11 cellular contexts compared by ENCODE assay signal in the genomic region with DNA sequence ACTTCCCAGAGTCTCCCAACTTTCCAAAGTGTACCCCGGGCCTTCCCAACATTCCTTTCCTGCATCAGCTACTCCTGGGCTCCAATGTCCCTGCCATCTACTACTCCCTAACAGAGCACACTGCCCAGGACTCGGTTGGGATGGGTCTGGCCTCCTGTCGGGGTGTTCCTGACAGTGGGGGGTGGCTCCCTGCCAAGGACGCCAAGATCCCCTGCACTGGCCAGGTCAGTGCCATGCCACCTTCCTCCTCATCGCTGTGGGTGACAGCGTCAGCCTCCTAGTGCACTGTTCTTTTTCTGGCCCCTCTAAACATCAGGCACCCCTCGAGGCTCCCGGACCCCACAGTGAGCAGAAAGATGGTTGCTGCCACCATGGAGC. TPM values are rescaled to one million over a fixed set of nuclear protein-coding genes. Genes with fewer than 3 reads are reported as not detected.
A peak's percentile ranks its signal among the peaks of the same experiment; 100 is the strongest.
DNase-seq lines count a peak whose midpoint lies in the region; ATAC-seq, FAIRE-seq and TF ChIP-seq lines count a peak whose summit lies in the region.
"Had no signal": no experiment of that assay in that cellular context is flagged by ENCODE, and none has a peak within 500 bp of the region (broad histone marks: within the 10 kb centered on the region; RNA-seq: fewer than 3 reads in every experiment).

No MANE protein-coding gene starts in this region.

- H3K79me2 ChIP-seq in K562 (ENCODE audit: control insufficient read depth, insufficient read depth, low read length) (peaks cover 76% of the 10 kb centered on the region), smooth muscle cell (ENCODE audit: low read depth) (peaks cover 84% of the 10 kb centered on the region)

- CTCF ChIA-PET in HEK293 (lab: Yijun Ruan, JAX): no interaction called here
- CTCF ChIA-PET in K562 (lab: Yijun Ruan, JAX; ENCODE audit: low intra/inter-chr PET ratio): no interaction called here

- no peak for TF ChIP-seq POLR2A in K562 (conservative IDR thresholded peaks at IDR 0.05)

- H3K4me3 ChIP-seq in HEK293 (ENCODE audit: low read depth, low read length) (no peak overlapping the region), K562 (no peak overlapping the region), left lung (no peak overlapping the region), smooth muscle cell (no peak overlapping the region), colonic mucosa (no peak overlapping the region)

- H3K9me3 ChIP-seq in HEK293 (ENCODE audit: control insufficient read depth, insufficient read depth, low read depth, low read length) (no peaks in the 10 kb centered on the region), K562 (replicated peaks; ENCODE audit: control insufficient read depth, insufficient read depth, low read depth, low read length) (no peaks in the 10 kb centered on the region), left lung (no peaks in the 10 kb centered on the region), smooth muscle cell (replicated peaks; ENCODE audit: low read depth) (no peaks in the 10 kb centered on the region), colonic mucosa (no peaks in the 10 kb centered on the region)
- H3K9me3 ChIP-seq: Caco-2 had no signal

- H3F3A ChIP-seq in smooth muscle cell (ENCODE audit: low read depth): no peaks in the 10 kb centered on the region

- intact Hi-C loops in K562 (cut with micrococcal nuclease): no loop called here
- intact Hi-C loops in left lung (cut with DNase I): no loop called here
- intact Hi-C loops in colonic mucosa (cut with DNase I): no loop called here

- no peak overlapping the region for H2AFZ ChIP-seq in K562 (ENCODE audit: low read depth, low read length)
- H2AFZ ChIP-seq in smooth muscle cell (ENCODE audit: low read depth): no peak overlapping the region

- DNase-seq in K562 (ENCODE audit: extremely low read depth in 1 of 4, low spot score in 3 of 4) (no peak), left lung (peak in 1 of 2 donors; percentile 70), smooth muscle cell (lab: John Stamatoyannopoulos, UW; ENCODE audit: unreplicated experiment) (no peak), mucosa of gallbladder (ENCODE audit: low spot score) (no peak), colonic mucosa (no peak), NCI-H128 (lab: John Stamatoyannopoulos, UW; ENCODE audit: unreplicated experiment) (no peak)
- no peak for DNase-seq in activated CD4-positive, alpha-beta T cell treated with anti-CD3 and anti-CD28 coated beads for 48 hours
- DNase-seq: activated effector memory CD4-positive, alpha-beta T cell treated with anti-CD3 and anti-CD28 coated beads, Interleukin-2, amount 50 U/mL, for 16 hours; Caco-2; NCI-H510A had no signal

- H3K27ac ChIP-seq in HEK293 (ENCODE audit: extremely low read depth, low read depth, low read length) (no peak overlapping the region), K562 (ENCODE audit: extremely low read depth, low read depth, low read length) (no peak overlapping the region), left lung (peak overlapping the region; percentile 7 to 45), smooth muscle cell (ENCODE audit: low read depth) (peak overlapping the region; percentile 31), colonic mucosa (no peak overlapping the region)

- FAIRE-seq in K562 (lab: Jason Lieb, UNC): no peak

- H3K9ac ChIP-seq in K562 (ENCODE audit: insufficient read depth in 1 of 2, low read depth in 2 of 2, low read length in 2 of 2) (peak overlapping the region in 1 of 2 experiments; percentile 81; a peak in 2 of 4 replicates), smooth muscle cell (ENCODE audit: low read depth) (no peak overlapping the region), colonic mucosa (ENCODE audit: low read depth in 2 of 2, low read length in 2 of 2) (no peak overlapping the region)

- no peaks in the 10 kb centered on the region for H3K9me1 ChIP-seq in K562 (ENCODE audit: control insufficient read depth, insufficient read depth, low read length)

- in situ Hi-C loops in K562 (cut with MboI): no loop called here

- H3K4me1 ChIP-seq in HEK293 (ENCODE audit: control insufficient read depth, insufficient read depth, low read length) (peaks cover 7% of the 10 kb centered on the region), K562 (replicated peaks in 1 of 2; ENCODE audit: control insufficient read depth in 2 of 2, insufficient read depth in 2 of 2, low read length in 2 of 2) (peaks cover 0 to 15% of the 10 kb centered on the region in 2 experiments; a peak in 3 of 5 replicates), left lung (peaks cover 17 to 52% of the 10 kb centered on the region in 2 donors), smooth muscle cell (ENCODE audit: low read depth) (no peaks in the 10 kb centered on the region), colonic mucosa (peaks cover 3% of the 10 kb centered on the region)

- no peaks in the 10 kb centered on the region for H3K27me3 ChIP-seq in K562 (ENCODE audit: control insufficient read depth in 2 of 2, insufficient read depth in 2 of 2, low read length in 2 of 2)
- no peaks in the 10 kb centered on the region for H3K27me3 ChIP-seq in left lung
- no peaks in the 10 kb centered on the region for H3K27me3 ChIP-seq in smooth muscle cell (ENCODE audit: low read depth)
- H3K27me3 ChIP-seq in colonic mucosa: no peaks in the 10 kb centered on the region

- H3K4me2 ChIP-seq in K562 (ENCODE audit: insufficient read depth, low read length) (no peak overlapping the region), smooth muscle cell (peak overlapping the region; percentile 47)

- no peak for TF ChIP-seq CTCF in HEK293 (tag by site-specific recombination; IDR thresholded peaks at IDR 0.05)
- no peak for TF ChIP-seq CTCF in K562 (IDR thresholded peaks at IDR 0.05 in 2 of 3, conservative IDR thresholded peaks at IDR 0.05 in 1 of 3; ENCODE audit: insufficient read depth in 2 of 3, low read depth in 1 of 3, low read length in 3 of 3)
- no peak for TF ChIP-seq CTCF in left lung (IDR thresholded peaks at IDR 0.05)
- TF ChIP-seq CTCF in smooth muscle cell (IDR thresholded peaks at IDR 0.05; ENCODE audit: borderline replicate concordance, insufficient read depth, poor library complexity, severe bottlenecking): no peak
- TF ChIP-seq CTCF in colonic mucosa (IDR thresholded peaks at IDR 0.05): no peak

- POLR2A ChIA-PET in HEK293 (lab: Yijun Ruan, JAX) (interaction anchor here (1.3 kb wide), 1 partner anchor 10 kb away, joined by 4 read pairs; no protein-coding TSS in a partner anchor), K562 (lab: Yijun Ruan, JAX) (interaction anchor here (1.7 kb wide), 1 partner anchor 9 kb away, joined by 5 read pairs; no protein-coding TSS in a partner anchor)

- BruUV-seq in K562 (replicated peaks; lab: Mats Ljungman, UMichigan): no TSS peak

- 57% methylated on average over 8 of the region's 8 CpGs for WGBS in K562 (ENCODE audit: insufficient coverage, low coverage, missing lambda C conversion rate)
- 86% methylated on average over 8 of the region's 8 CpGs for WGBS in smooth muscle cell (ENCODE audit: low lambda C conversion rate)

- peaks cover 0 to 3% of the 10 kb centered on the region in 2 experiments; a peak in 2 of 3 replicates for H3K36me3 ChIP-seq in HEK293 (ENCODE audit: control insufficient read depth in 2 of 2, insufficient read depth in 1 of 2, low read length in 2 of 2)
- H3K36me3 ChIP-seq in K562 (ENCODE audit: control insufficient read depth, insufficient read depth, low read length): no peaks in the 10 kb centered on the region
- no peaks in the 10 kb centered on the region for H3K36me3 ChIP-seq in left lung
- no peaks in the 10 kb centered on the region for H3K36me3 ChIP-seq in smooth muscle cell (ENCODE audit: low read depth)
- no peaks in the 10 kb centered on the region for H3K36me3 ChIP-seq in colonic mucosa

- no peak for TF ChIP-seq EP300 in K562 (IDR thresholded peaks at IDR 0.05; ENCODE audit: low read length)

- ATAC-seq in K562: no peak; the same call in 2 of the 3 replicates
- ATAC-seq in left lung: peak; percentile 5

- H4K20me1 ChIP-seq in K562 (replicated peaks; ENCODE audit: control insufficient read depth, insufficient read depth, low read length) (peaks cover 41% of the 10 kb centered on the region), smooth muscle cell (ENCODE audit: low read depth) (peaks cover 97% of the 10 kb centered on the region)

- no peak for TF ChIP-seq RAD21 in K562 (CRISPR knock-in tag; conservative IDR thresholded peaks at IDR 0.05 in 1 of 2, IDR thresholded peaks at IDR 0.05 in 1 of 2)

RNA-seq across cellular contexts. Expression of gene EPS15L1, which starts 13.8 kb away (rescaled TPM):
- 81.9 and 116 TPM in 2 replicates for total RNA-seq in K562 (2011; cell fraction: chromatin; rRNA removed; ENCODE audit: low replicate concordance)
- total RNA-seq in K562 (2011; cell fraction: nucleolus; rRNA removed): 54.3 and 56.0 TPM in 2 replicates
- 55.7 and 62.1 TPM in 2 replicates for total RNA-seq in K562 (2011; cell fraction: nucleoplasm; rRNA removed)
- total RNA-seq in K562 (2014; rRNA removed): 11.0 and 13.5 TPM in 2 replicates
- 12.2 and 12.3 TPM in 2 replicates for total RNA-seq in K562 (2014; rRNA removed; fragmentation: Illumina TruSeq; extraction: Trizol)
- total RNA-seq in K562 (2015; rRNA removed; fragmentation: Illumina TruSeq; extraction: Trizol): 14.7 and 15.9 TPM in 2 replicates
- total RNA-seq in K562 (2021): 37.1 and 38.1 TPM in 2 replicates
- polyA plus RNA-seq in K562 (2011; rRNA removed): 7.4 and 16.2 TPM in 2 replicates
- polyA plus RNA-seq in K562 (2011; cell fraction: cytosol; rRNA removed): 9.5 and 11.2 TPM in 2 replicates
- 18.8 and 20.5 TPM in 2 replicates for polyA plus RNA-seq in K562 (2011; cell fraction: nucleus; rRNA removed)
- polyA plus RNA-seq in K562 (2012): 31.3 and 33.6 TPM in 2 replicates
- 25.1 and 28.4 TPM in 2 replicates for polyA plus RNA-seq in K562 (2014; fragmentation: Illumina TruSeq; extraction: Trizol)
- polyA plus RNA-seq in K562 (2014; fragmentation: Nextera tagmentation; extraction: Ambion mirVana): 1 to 10 TPM; 4.7 TPM
- 15.6 and 18.7 TPM in 2 replicates for polyA plus RNA-seq in K562 (2014; rRNA removed)
- polyA minus RNA-seq in K562 (2011; rRNA and poly(A)+ RNA removed): 15.2 and 18.3 TPM in 2 replicates
- polyA minus RNA-seq in K562 (2011; cell fraction: cytosol; rRNA and poly(A)+ RNA removed): 13.2 and 27.3 TPM in 2 replicates
- 17.1 and 27.9 TPM in 2 replicates for polyA minus RNA-seq in K562 (2011; cell fraction: nucleus; rRNA and poly(A)+ RNA removed)
- total RNA-seq in left lung: 10 to 100 TPM; 31.9 to 48.1 TPM
- 12.8 and 16.0 TPM in 2 replicates for total RNA-seq in smooth muscle cell
- polyA plus RNA-seq in smooth muscle cell: 15.6 and 18.8 TPM in 2 replicates
- 46.1 TPM for total RNA-seq in mucosa of gallbladder
- 10 to 100 TPM; 33.4 to 46.0 TPM for total RNA-seq in colonic mucosa

RNA-seq across cellular contexts. Expression of gene CALR3, which starts 38.0 kb away (rescaled TPM):
- not detected in 2 replicates for total RNA-seq in K562 (2011; cell fraction: chromatin; rRNA removed; ENCODE audit: low replicate concordance)
- not detected in 2 replicates for total RNA-seq in K562 (2011; cell fraction: nucleolus; rRNA removed)
- not detected in 2 replicates for total RNA-seq in K562 (2011; cell fraction: nucleoplasm; rRNA removed)
- 0.41 TPM in 1 of 2 replicates, not detected in the other for total RNA-seq in K562 (2014; rRNA removed)
- total RNA-seq in K562 (2014; rRNA removed; fragmentation: Illumina TruSeq; extraction: Trizol): 0.18 and 0.19 TPM in 2 replicates
- not detected in 2 replicates for total RNA-seq in K562 (2015; rRNA removed; fragmentation: Illumina TruSeq; extraction: Trizol)
- not detected in 2 replicates for total RNA-seq in K562 (2021)
- 0.15 TPM in 1 of 2 replicates, not detected in the other for polyA plus RNA-seq in K562 (2011; rRNA removed)
- not detected in 2 replicates for polyA plus RNA-seq in K562 (2011; cell fraction: cytosol; rRNA removed)
- not detected in 2 replicates for polyA plus RNA-seq in K562 (2011; cell fraction: nucleus; rRNA removed)
- 0.07 TPM in 1 of 2 replicates, not detected in the other for polyA plus RNA-seq in K562 (2012)
- not detected in 2 replicates for polyA plus RNA-seq in K562 (2014; fragmentation: Illumina TruSeq; extraction: Trizol)
- polyA plus RNA-seq in K562 (2014; fragmentation: Nextera tagmentation; extraction: Ambion mirVana): under 1 TPM; 0.22 to 0.24 TPM
- polyA plus RNA-seq in K562 (2014; rRNA removed): not detected in 2 replicates
- polyA minus RNA-seq in K562 (2011; rRNA and poly(A)+ RNA removed): 0.24 TPM in 1 of 2 replicates, not detected in the other
- not detected in 2 replicates for polyA minus RNA-seq in K562 (2011; cell fraction: cytosol; rRNA and poly(A)+ RNA removed)
- polyA minus RNA-seq in K562 (2011; cell fraction: nucleus; rRNA and poly(A)+ RNA removed): not detected in 2 replicates
- total RNA-seq in left lung: not detected
- not detected in 2 replicates for total RNA-seq in smooth muscle cell
- not detected in 2 replicates for polyA plus RNA-seq in smooth muscle cell
- not detected for total RNA-seq in mucosa of gallbladder
- not detected for total RNA-seq in colonic mucosa
- total RNA-seq: Caco-2 had no signal

RNA-seq across cellular contexts. Expression of gene C19orf44, which starts 38.3 kb away (rescaled TPM):
- total RNA-seq in K562 (2011; cell fraction: chromatin; rRNA removed; ENCODE audit: low replicate concordance): 21.2 and 28.6 TPM in 2 replicates
- 10.8 and 13.3 TPM in 2 replicates for total RNA-seq in K562 (2011; cell fraction: nucleolus; rRNA removed)
- 10.6 and 15.0 TPM in 2 replicates for total RNA-seq in K562 (2011; cell fraction: nucleoplasm; rRNA removed)
- 2.2 and 4.1 TPM in 2 replicates for total RNA-seq in K562 (2014; rRNA removed)
- total RNA-seq in K562 (2014; rRNA removed; fragmentation: Illumina TruSeq; extraction: Trizol): 3.5 and 4.2 TPM in 2 replicates
- 3.5 and 3.8 TPM in 2 replicates for total RNA-seq in K562 (2015; rRNA removed; fragmentation: Illumina TruSeq; extraction: Trizol)
- total RNA-seq in K562 (2021): 4.7 and 6.6 TPM in 2 replicates
- 2.8 TPM in 2 replicates for polyA plus RNA-seq in K562 (2011; rRNA removed)
- 1.9 and 3.4 TPM in 2 replicates for polyA plus RNA-seq in K562 (2011; cell fraction: cytosol; rRNA removed)
- 5.4 and 11.4 TPM in 2 replicates for polyA plus RNA-seq in K562 (2011; cell fraction: nucleus; rRNA removed)
- polyA plus RNA-seq in K562 (2012): 3.7 and 4.9 TPM in 2 replicates
- polyA plus RNA-seq in K562 (2014; fragmentation: Illumina TruSeq; extraction: Trizol): 4.7 and 7.7 TPM in 2 replicates
- polyA plus RNA-seq in K562 (2014; fragmentation: Nextera tagmentation; extraction: Ambion mirVana): under 1 TPM; 0.41 to 0.51 TPM
- 4.3 and 5.2 TPM in 2 replicates for polyA plus RNA-seq in K562 (2014; rRNA removed)
- 1.9 and 2.1 TPM in 2 replicates for polyA minus RNA-seq in K562 (2011; rRNA and poly(A)+ RNA removed)
- 2.7 and 4.2 TPM in 2 replicates for polyA minus RNA-seq in K562 (2011; cell fraction: cytosol; rRNA and poly(A)+ RNA removed)
- 4.4 and 5.7 TPM in 2 replicates for polyA minus RNA-seq in K562 (2011; cell fraction: nucleus; rRNA and poly(A)+ RNA removed)
- 1 to 10 TPM; 4.9 to 6.1 TPM for total RNA-seq in left lung
- total RNA-seq in smooth muscle cell: 3.3 and 3.9 TPM in 2 replicates
- 2.5 and 3.4 TPM in 2 replicates for polyA plus RNA-seq in smooth muscle cell
- total RNA-seq in mucosa of gallbladder: 11.2 TPM
- total RNA-seq in colonic mucosa: 1 to 10 TPM; 2.4 to 3.2 TPM

Comparison
In these comparisons a context has a peak if more than half of its experiments do, and no peak if none do; other contexts are left out.
1. H3K27ac ChIP-seq: peak in left lung (2 of 2) and smooth muscle cell (single experiment); none in HEK293 (single experiment), K562 (single experiment) and colonic mucosa (single experiment).
2. Of the 44 proteins assayed by ChIP-seq in both K562 and HEK293: peak only in K562: none; only in HEK293: none; in both: PRDM10; in neither: 43.